Comparison of ENCODE assay signal across 7 cellular contexts in genomic region chr10:32250489-32250888, GRCh38.
DNase-seq lines count a peak whose midpoint lies in the region; ATAC-seq lines count a peak whose summit lies in the region.
"Not testable (repeated sequence)": the region's sequence is repeated elsewhere in the genome, so short reads cannot be mapped to it uniquely, and the experiment has no call there.

No MANE protein-coding gene starts in this region.

- ATAC-seq in GM18517 (IDR thresholded peaks at IDR 0.05; ENCODE audit: unreplicated experiment) = peak; percentile 73
- peak; percentile 92 for ATAC-seq in GM19395 (IDR thresholded peaks at IDR 0.05; ENCODE audit: unreplicated experiment)
- peak; percentile 81 for ATAC-seq in GM21717 (IDR thresholded peaks at IDR 0.05; ENCODE audit: unreplicated experiment)
- ATAC-seq in HG02938 (IDR thresholded peaks at IDR 0.05; ENCODE audit: unreplicated experiment) = peak; percentile 58
- peak; percentile 82 for ATAC-seq in HG03432 (IDR thresholded peaks at IDR 0.05; ENCODE audit: unreplicated experiment)
- peak; percentile 79 to 90 for ATAC-seq in activated naive CD4-positive, alpha-beta T cell treated with anti-CD3 and anti-CD28 coated beads, Interleukin-2, amount 50 U/mL, for 72 hours

- POLR2A ChIA-PET in activated CD4-positive, alpha-beta memory T cell treated with anti-CD3 and anti-CD28 coated beads for 36 hours (lab: Charles Lee) = interaction anchor here (0.6 to 1.4 kb wide), 5 partner anchors 11 to 94 kb away, joined by 3 to 5 read pairs (median 3); no protein-coding TSS in a partner anchor

- peaks cover 41% of the 10 kb centered on the region for H3K4me1 Mint-ChIP-seq in activated CD4-positive, alpha-beta memory T cell treated with anti-CD3 and anti-CD28 coated beads for 36 hours (ENCODE audit: low read depth)

- DNase-seq in activated CD4-positive, alpha-beta memory T cell treated with anti-CD3 and anti-CD28 coated beads for 36 hours = peak; percentile 38
- not testable (repeated sequence) for DNase-seq in activated naive CD4-positive, alpha-beta T cell treated with anti-CD3 and anti-CD28 coated beads, Interleukin-2, amount 50 U/mL, for 72 hours (ENCODE audit: low spot score in 2 of 2)

- intact Hi-C loops in activated CD4-positive, alpha-beta memory T cell treated with anti-CD3 and anti-CD28 coated beads for 36 hours (cut with micrococcal nuclease) = loop anchor here (10.0 kb wide), 1 partner anchor 56 kb away; no protein-coding TSS in a partner anchor

- not testable (repeated sequence) for H3K9me3 Mint-ChIP-seq in activated CD4-positive, alpha-beta memory T cell treated with anti-CD3 and anti-CD28 coated beads for 36 hours; activated naive CD4-positive, alpha-beta T cell treated with anti-CD3 and anti-CD28 coated beads, Interleukin-2, amount 50 U/mL, for 72 hours

- H3K36me3 Mint-ChIP-seq in activated CD4-positive, alpha-beta memory T cell treated with anti-CD3 and anti-CD28 coated beads for 36 hours; activated naive CD4-positive, alpha-beta T cell treated with anti-CD3 and anti-CD28 coated beads, Interleukin-2, amount 50 U/mL, for 72 hours: not testable (repeated sequence)

- H3K4me3 Mint-ChIP-seq in activated CD4-positive, alpha-beta memory T cell treated with anti-CD3 and anti-CD28 coated beads for 36 hours = not testable (repeated sequence)

- H3K27me3 Mint-ChIP-seq in activated CD4-positive, alpha-beta memory T cell treated with anti-CD3 and anti-CD28 coated beads for 36 hours = not testable (repeated sequence)

- CTCF ChIA-PET in activated CD4-positive, alpha-beta memory T cell treated with anti-CD3 and anti-CD28 coated beads for 36 hours (lab: Charles Lee) = interaction anchor here (0.7 to 1.1 kb wide), 4 partner anchors 29 to 94 kb away, joined by 3 read pairs; no protein-coding TSS in a partner anchor

- peak overlapping the region; percentile 76 for H3K27ac Mint-ChIP-seq in activated CD4-positive, alpha-beta memory T cell treated with anti-CD3 and anti-CD28 coated beads for 36 hours
- peak overlapping the region; percentile 51 to 72 for H3K27ac Mint-ChIP-seq in activated naive CD4-positive, alpha-beta T cell treated with anti-CD3 and anti-CD28 coated beads, Interleukin-2, amount 50 U/mL, for 72 hours
